ENCODE assay signal across 7 cellular contexts in genomic region chr1:27940297-27940696, GRCh38. TPM values are rescaled to one million over a fixed set of nuclear protein-coding genes. Genes with fewer than 3 reads are reported as not detected.
DNase-seq lines count a peak whose midpoint lies in the region; ATAC-seq and TF ChIP-seq lines count a peak whose summit lies in the region.

No MANE protein-coding gene starts in this region.

- H3K9me3 Mint-ChIP-seq in GM23338, result no peaks in the 10 kb centered on the region

- H3K27ac ChIP-seq in GM23338 (ENCODE audit: low read depth) (0 out of 2 replicates have a peak overlapping the region, but pooled peaks have one; percentile 26), SK-N-SH (ENCODE audit: low read depth in 2 of 2, low read length in 1 of 2) (peak overlapping the region in 1 of 2 experiments; percentile 23; a peak in 1 of 4 replicates), iPS-20b (ENCODE audit: low read length) (no peak overlapping the region)

- H3K4me3 ChIP-seq in GM23338 (no peak overlapping the region), SK-N-SH (ENCODE audit: low read depth in 2 of 2, low read length in 1 of 2) (no peak overlapping the region), iPS-20b (ENCODE audit: low read length) (no peak overlapping the region)

- no peak overlapping the region for H3K4me3 Mint-ChIP-seq in GM23338

- no peaks in the 10 kb centered on the region for H3K27me3 ChIP-seq in GM23338 (ENCODE audit: insufficient read depth)
- no peaks in the 10 kb centered on the region for H3K27me3 ChIP-seq in SK-N-SH (ENCODE audit: insufficient read depth)
- peaks cover 7% of the 10 kb centered on the region for H3K27me3 ChIP-seq in iPS-20b (ENCODE audit: insufficient read depth, low read length)

- TF ChIP-seq RAD21 in SK-N-SH (IDR thresholded peaks at IDR 0.05; ENCODE audit: low read length), result peak; percentile 33

- H3F3A ChIP-seq in GM23338 (replicated peaks; ENCODE audit: low read depth), result peaks cover 20% of the 10 kb centered on the region
- no peaks in the 10 kb centered on the region for H3F3A ChIP-seq in SK-N-SH (replicated peaks; ENCODE audit: insufficient read depth)

- no peaks in the 10 kb centered on the region for H3K9me2 ChIP-seq in GM23338 (ENCODE audit: insufficient read depth)
- no peaks in the 10 kb centered on the region for H3K9me2 ChIP-seq in SK-N-SH

- H3K36me3 ChIP-seq in GM23338 (ENCODE audit: insufficient read depth) (peaks cover 12% of the 10 kb centered on the region; the same call in 1 of the 2 replicates), SK-N-SH (replicated peaks in 1 of 2; ENCODE audit: control insufficient read depth in 1 of 2, insufficient read depth in 2 of 2, low read length in 1 of 2) (no peaks in the 10 kb centered on the region), iPS-20b (ENCODE audit: insufficient read depth, low read depth, low read length) (peaks cover 45% of the 10 kb centered on the region)

- TF ChIP-seq CTCF in GM23338 (conservative IDR thresholded peaks at IDR 0.05; ENCODE audit: low read depth in 2 of 2), result peak; percentile 56 to 64
- TF ChIP-seq CTCF in SK-N-SH (IDR thresholded peaks at IDR 0.05), result peak; percentile 42

- POLR2A ChIA-PET in SK-N-SH (lab: Yijun Ruan, JAX), result no interaction called here

- H3K79me2 ChIP-seq in GM23338 (replicated peaks; ENCODE audit: insufficient read depth), result peaks cover 48% of the 10 kb centered on the region
- H3K79me2 ChIP-seq in SK-N-SH (ENCODE audit: insufficient read depth), result no peaks in the 10 kb centered on the region

- ATAC-seq in GM23338, result peak; percentile 18
- ATAC-seq in HG02973 (IDR thresholded peaks at IDR 0.05; ENCODE audit: unreplicated experiment), result no peak

- 0 out of 2 replicates have a peak overlapping the region, but pooled peaks have one; percentile 10 for H3K27ac Mint-ChIP-seq in GM23338

- H2AFZ ChIP-seq in GM23338, result no peak overlapping the region
- no peak overlapping the region for H2AFZ ChIP-seq in SK-N-SH (ENCODE audit: low read depth)

- DNase-seq in GM23338 (ENCODE audit: low spot score), result peak; percentile 85
- DNase-seq in SK-N-SH, result peak; percentile 53
- peak; percentile 16 to 71 (median 48) for DNase-seq in activated naive CD4-positive, alpha-beta T cell (lab: John Stamatoyannopoulos, UW)
- DNase-seq in stimulated activated CD8-positive, alpha-beta memory T cell treated with anti-CD3 and anti-CD28 coated beads, Interleukin-12 subunit alpha, Interleukin-12 subunit beta, amount 100 ng/mL, for 24 hours (ENCODE audit: extremely low read depth), result peak; percentile 47
- no peak for DNase-seq in SW 1271 (lab: John Stamatoyannopoulos, UW)

- peaks cover 4% of the 10 kb centered on the region for H3K27me3 Mint-ChIP-seq in GM23338 (ENCODE audit: insufficient read depth, low read depth, poor library complexity)

- peaks cover 6% of the 10 kb centered on the region for H4K20me1 ChIP-seq in GM23338 (replicated peaks; ENCODE audit: insufficient read depth)
- H4K20me1 ChIP-seq in SK-N-SH (ENCODE audit: insufficient read depth), result no peaks in the 10 kb centered on the region

- TF ChIP-seq EP300 in SK-N-SH (IDR thresholded peaks at IDR 0.05; ENCODE audit: borderline replicate concordance in 1 of 2, low read depth in 1 of 2, low read length in 1 of 2), result no peak

- peaks cover 23% of the 10 kb centered on the region for H3K36me3 Mint-ChIP-seq in GM23338 (ENCODE audit: low read depth)

- peaks cover 34% of the 10 kb centered on the region for H3K4me1 ChIP-seq in GM23338 (ENCODE audit: insufficient read depth)
- H3K4me1 ChIP-seq in SK-N-SH (ENCODE audit: control insufficient read depth in 1 of 2, insufficient read depth in 2 of 2, low read depth in 1 of 2, low read length in 1 of 2), result peaks cover 0 to 13% of the 10 kb centered on the region in 2 experiments; a peak in 1 of 4 replicates
- peaks cover 20% of the 10 kb centered on the region for H3K4me1 ChIP-seq in iPS-20b (ENCODE audit: insufficient read depth, low read length)

- 56% methylated on average over 5 of the region's 6 CpGs for WGBS in SK-N-SH (ENCODE audit: low lambda C conversion rate)

- CTCF ChIA-PET in SK-N-SH (lab: Yijun Ruan, JAX), result interaction anchor here (1.1 to 1.9 kb wide), 5 partner anchors 15 to 273 kb away, joined by 3 to 5 read pairs (median 4); no protein-coding TSS in a partner anchor

- H3K4me2 ChIP-seq in GM23338 (no peak overlapping the region), SK-N-SH (no peak overlapping the region)

- H3K4me1 Mint-ChIP-seq in GM23338, result peaks cover 39% of the 10 kb centered on the region

- H3K9ac ChIP-seq in SK-N-SH (no peak overlapping the region), iPS-20b (ENCODE audit: low read depth, low read length) (peak overlapping the region; percentile 40; the same call in 1 of the 2 replicates)

- no peaks in the 10 kb centered on the region for H3K9me3 ChIP-seq in SK-N-SH
- no peaks in the 10 kb centered on the region for H3K9me3 ChIP-seq in iPS-20b (ENCODE audit: insufficient read depth, low read depth, low read length)

TF ChIP-seq in GM23338, 12 proteins besides CTCF, POLR2A, EP300 and RAD21 (continues in another document):
- TF ChIP-seq ZNF114 (CRISPR knock-in tag; IDR thresholded peaks at IDR 0.05), result no peak
- no peak for TF ChIP-seq NANOG (IDR thresholded peaks at IDR 0.05; ENCODE audit: borderline replicate concordance)
- TF ChIP-seq ZNF331 (CRISPR knock-in tag; IDR thresholded peaks at IDR 0.05; ENCODE audit: low read depth), result no peak
- TF ChIP-seq JUNB (IDR thresholded peaks at IDR 0.05; ENCODE audit: unreplicated experiment), result no peak
- TF ChIP-seq EZH2phosphoT487 (IDR thresholded peaks at IDR 0.05; ENCODE audit: unreplicated experiment), result no peak
- TF ChIP-seq STAT1 (IDR thresholded peaks at IDR 0.05; ENCODE audit: unreplicated experiment), result no peak

TF ChIP-seq in SK-N-SH, 30 proteins besides CTCF, POLR2A, EP300 and RAD21:
- TF ChIP-seq ZBTB33 (IDR thresholded peaks at IDR 0.05; ENCODE audit: borderline replicate concordance, low read depth) (no peak), POLR2AphosphoS5 (IDR thresholded peaks at IDR 0.05; ENCODE audit: low read depth, low read length) (no peak)

RNA-seq across cellular contexts. Expression of gene SMPDL3B, which starts 5.5 kb away (rescaled TPM):
- total RNA-seq in GM23338 (2014; rRNA removed; shearing (Covaris generic)), result 78.5 and 83.1 TPM in 2 replicates
- polyA plus RNA-seq in GM23338 (2016; fragmentation: Nextera tagmentation; extraction: Ambion mirVana) (39.5 and 40.9 TPM in 2 replicates), SK-N-SH (2012; rRNA removed) (0.67 and 0.95 TPM in 2 replicates)
- 0.35 and 0.46 TPM in 2 replicates for polyA plus RNA-seq in SK-N-SH (2012; cell fraction: cytosol; rRNA removed)
- polyA plus RNA-seq in SK-N-SH (2012; cell fraction: nucleus; rRNA removed), result 0.64 and 0.82 TPM in 2 replicates

RNA-seq across cellular contexts. Expression of gene XKR8, which starts 19.5 kb away (rescaled TPM):
- 9.6 and 13.1 TPM in 2 replicates for total RNA-seq in GM23338 (2014; rRNA removed; shearing (Covaris generic))
- 8.2 and 9.6 TPM in 2 replicates for polyA plus RNA-seq in GM23338 (2016; fragmentation: Nextera tagmentation; extraction: Ambion mirVana)
- polyA plus RNA-seq in SK-N-SH (2012; rRNA removed), result 0.02 TPM in 1 of 2 replicates, not detected in the other
- 0.01 and 0.03 TPM in 2 replicates for polyA plus RNA-seq in SK-N-SH (2012; cell fraction: cytosol; rRNA removed)
- 0.07 and 0.19 TPM in 2 replicates for polyA plus RNA-seq in SK-N-SH (2012; cell fraction: nucleus; rRNA removed)

RNA-seq across cellular contexts. Expression of gene RPA2, which starts 25.9 kb away (rescaled TPM):
- 47.0 and 55.5 TPM in 2 replicates for total RNA-seq in GM23338 (2014; rRNA removed; shearing (Covaris generic))
- 58.4 and 60.8 TPM in 2 replicates for polyA plus RNA-seq in GM23338 (2016; fragmentation: Nextera tagmentation; extraction: Ambion mirVana)
- 39.8 and 39.9 TPM in 2 replicates for polyA plus RNA-seq in SK-N-SH (2012; rRNA removed)
- 39.9 and 41.1 TPM in 2 replicates for polyA plus RNA-seq in SK-N-SH (2012; cell fraction: cytosol; rRNA removed)
- polyA plus RNA-seq in SK-N-SH (2012; cell fraction: nucleus; rRNA removed), result 14.9 and 26.1 TPM in 2 replicates

Comparison
In these comparisons a context has a peak if more than half of its experiments do, and no peak if none do; other contexts are left out.
1. DNase-seq: peak in GM23338 (single experiment), SK-N-SH (single experiment), activated naive CD4-positive, alpha-beta T cell (4 of 4) and stimulated activated CD8-positive, alpha-beta memory T cell treated with anti-CD3 and anti-CD28 coated beads, Interleukin-12 subunit alpha, Interleukin-12 subunit beta, amount 100 ng/mL, for 24 hours (single experiment); none in SW 1271 (0 of 2).
2. RNA of gene SMPDL3B, which starts 5.5 kb away (polyA plus RNA-seq): 39.5 to 40.9 TPM in GM23338; 0.35 to 0.95 TPM in SK-N-SH; every median in the first group is over 10 times any median in the second.